8 cellular contexts compared by ENCODE assay signal in genomic region chr5:32170303-32171170, GRCh38. TPM values are rescaled to one million over a fixed set of nuclear protein-coding genes. Genes with fewer than 3 reads are reported as not detected.
DNase-seq lines count a peak whose midpoint lies in the region; ATAC-seq and TF ChIP-seq lines count a peak whose summit lies in the region.
"Had no signal": no experiment of that assay in that cellular context is flagged by ENCODE, and none has a peak within 500 bp of the region (broad histone marks: within the 10 kb centered on the region; RNA-seq: fewer than 3 reads in every experiment).

No MANE protein-coding gene starts in this region.

- H3K9me3 Mint-ChIP-seq in endodermal cell, result no peaks in the 10 kb centered on the region

- TF ChIP-seq CTCF in endodermal cell (conservative IDR thresholded peaks at IDR 0.05), result no peak
- no peak for TF ChIP-seq CTCF in psoas muscle (IDR thresholded peaks at IDR 0.05)
- no peak for TF ChIP-seq CTCF in GM13976 (IDR thresholded peaks at IDR 0.05; ENCODE audit: borderline replicate concordance, control extremely low read depth, extremely low read depth, insufficient read depth, missing control alignments)

- H3K9ac ChIP-seq in endodermal cell (ENCODE audit: extremely low read depth, low read length, poor library complexity, severe bottlenecking), result no peak overlapping the region

- H3K27me3 ChIP-seq in endodermal cell (ENCODE audit: control insufficient read depth, insufficient read depth, low read length, poor library complexity, severe bottlenecking), result no peaks in the 10 kb centered on the region
- no peaks in the 10 kb centered on the region for H3K27me3 ChIP-seq in psoas muscle (ENCODE audit: insufficient read depth in 3 of 3, low read length in 2 of 3)

- no peak for ATAC-seq in psoas muscle
- ATAC-seq: HCT116 had no signal

- H3K4me3 ChIP-seq in endodermal cell (ENCODE audit: low read length), result peak overlapping the region; percentile 94
- H3K4me3 ChIP-seq in psoas muscle, result no peak overlapping the region

- H3K9me3 ChIP-seq in endodermal cell (ENCODE audit: control insufficient read depth, low read length) (no peaks in the 10 kb centered on the region), psoas muscle (no peaks in the 10 kb centered on the region)

- WGBS in endodermal cell (ENCODE audit: insufficient coverage in 1 of 2, insufficient read length in 1 of 2), 2 experiments, result 89 to 100% methylated on average over 2 to 4 of the region's 5 CpGs
- WGBS in psoas muscle, 3 donors, result 80 to 84% (median 83%) methylated on average over 5 of the region's 5 CpGs

- H3K4me1 ChIP-seq in endodermal cell (ENCODE audit: control insufficient read depth, insufficient read depth, low read length) (peaks cover 4% of the 10 kb centered on the region), psoas muscle (peaks cover 52% of the 10 kb centered on the region)

- H3K27ac Mint-ChIP-seq in endodermal cell, result no peak overlapping the region

- no peaks in the 10 kb centered on the region for H3K27me3 Mint-ChIP-seq in endodermal cell (ENCODE audit: insufficient read depth)

- H3K36me3 ChIP-seq in endodermal cell (ENCODE audit: control insufficient read depth, insufficient read depth, low read length), result peaks cover 64% of the 10 kb centered on the region
- H3K36me3 ChIP-seq in psoas muscle (ENCODE audit: insufficient read depth in 1 of 2, low read depth in 1 of 2), result peaks cover 0 to 38% of the 10 kb centered on the region in 2 donors

- intact Hi-C loops in psoas muscle (cut with DNase I), result loop anchor here in 1 of 2 donors (10.0 kb wide), 1 partner anchor 54 kb away; no protein-coding TSS in a partner anchor

- DNase-seq in Daoy (ENCODE audit: low read depth) (peak; percentile 10), NCI-H69 (lab: John Stamatoyannopoulos, UW) (peak; percentile 51), endodermal cell (no peak), psoas muscle (no peak), GM13976 (ENCODE audit: low spot score) (no peak), NCI-H128 (lab: John Stamatoyannopoulos, UW; ENCODE audit: unreplicated experiment) (no peak), NCI-H774 (lab: John Stamatoyannopoulos, UW) (no peak)

- peaks cover 18% of the 10 kb centered on the region for H3K4me1 Mint-ChIP-seq in endodermal cell

- H3K27ac ChIP-seq in endodermal cell (ENCODE audit: low read depth, low read length) (no peak overlapping the region), psoas muscle (peak overlapping the region; percentile 61)

- peak overlapping the region; percentile 31 for H3K4me3 Mint-ChIP-seq in endodermal cell

- H3K36me3 Mint-ChIP-seq in endodermal cell (ENCODE audit: low read depth), result peaks cover 51% of the 10 kb centered on the region

- in situ Hi-C loops in GM13976 (cut with MboI; ENCODE audit: low sequenced_read_pairs, unreplicated experiment), result no loop called here

RNA-seq across cellular contexts. Expression of gene GOLPH3, which starts 3.6 kb away (rescaled TPM):
- 54.3 and 54.7 TPM in 2 replicates for total RNA-seq in Daoy (2014; rRNA removed; shearing (Covaris generic))
- total RNA-seq in endodermal cell, result 10 to 100 TPM; 89.4 to 90.7 TPM
- polyA plus RNA-seq in endodermal cell (2013, experiment 1 of 2), result 68.2 TPM
- polyA plus RNA-seq in endodermal cell (2013, experiment 2 of 2), result 64.9 TPM
- total RNA-seq in psoas muscle, result 10 to 100 TPM; 23.0 to 55.3 (median 35.0) TPM
- 10 to 100 TPM; 25.4 to 36.8 (median 31.0) TPM for polyA plus RNA-seq in psoas muscle

Comparison
In these comparisons a context has a peak if more than half of its experiments do, and no peak if none do; other contexts are left out.
1. DNase-seq: peak in Daoy (single experiment) and NCI-H69 (single experiment); none in endodermal cell (single experiment), psoas muscle (0 of 2), GM13976 (single experiment), NCI-H128 (single experiment) and NCI-H774 (single experiment).